10 cellular contexts compared by ENCODE assay signal in genomic region chr1:992336-992735, GRCh38. TPM values are rescaled to one million over a fixed set of nuclear protein-coding genes. Genes with fewer than 3 reads are reported as not detected.
A peak's percentile ranks its signal among the peaks of the same experiment; 100 is the strongest.
DNase-seq lines count a peak whose midpoint lies in the region; ATAC-seq, FAIRE-seq and TF ChIP-seq lines count a peak whose summit lies in the region.
"Not testable (repeated sequence)": the region's sequence is repeated elsewhere in the genome, so short reads cannot be mapped to it uniquely, and the experiment has no call there.
"Had no signal": no experiment of that assay in that cellular context is flagged by ENCODE, and none has a peak within 500 bp of the region (broad histone marks: within the 10 kb centered on the region; RNA-seq: fewer than 3 reads in every experiment).

No MANE protein-coding gene starts in this region.

- CTCF ChIA-PET in activated CD4-positive, alpha-beta T cell treated with anti-CD3 and anti-CD28 coated beads for 36 hours (lab: Charles Lee) = interaction anchor here (0.6 to 4.7 kb wide), 9 partner anchors 8 to 889 kb away, joined by 3 to 23 read pairs (median 4); partner anchors contain the start of gene AGRN

- H3K27ac Mint-ChIP-seq in activated CD4-positive, alpha-beta T cell treated with anti-CD3 and anti-CD28 coated beads for 36 hours = peak overlapping the region; percentile 49
- peak overlapping the region; percentile 40 for H3K27ac Mint-ChIP-seq in activated T-helper 1 cell treated with anti-CD3 and anti-CD28 coated beads, Interleukin-12 subunit alpha, Interleukin-12 subunit beta, Interleukin-2, Interleukin-4 antibody, amounts not matched to agents 30 ng/mL and 10 ng/mL and 1 ng/mL, durations not matched to agents 14 hours and 24 hours and 36 hours
- not testable (repeated sequence) for H3K27ac Mint-ChIP-seq in activated naive CD8-positive, alpha-beta T cell treated with anti-CD3 and anti-CD28 coated beads for 36 hours; glutamatergic neuron (ENCODE audit: unreplicated experiment); stimulated activated effector memory CD8-positive, alpha-beta T cell treated with anti-CD3 and anti-CD28 coated beads, Interleukin-12 subunit alpha, Interleukin-12 subunit beta, amount 100 ng/mL, for 72 hours

- TF ChIP-seq CTCF in glutamatergic neuron (IDR thresholded peaks at IDR 0.05; ENCODE audit: partially characterized antibody, unreplicated experiment) = not testable (repeated sequence)

- H3K4me3 Mint-ChIP-seq in activated CD4-positive, alpha-beta T cell treated with anti-CD3 and anti-CD28 coated beads for 36 hours; activated T-helper 1 cell treated with anti-CD3 and anti-CD28 coated beads, Interleukin-12 subunit alpha, Interleukin-12 subunit beta, Interleukin-2, Interleukin-4 antibody, amounts not matched to agents 30 ng/mL and 10 ng/mL and 1 ng/mL, durations not matched to agents 14 hours and 24 hours and 36 hours; stimulated activated effector memory CD8-positive, alpha-beta T cell treated with anti-CD3 and anti-CD28 coated beads, Interleukin-12 subunit alpha, Interleukin-12 subunit beta, amount 100 ng/mL, for 72 hours: not testable (repeated sequence)
- peak overlapping the region; percentile 6 for H3K4me3 Mint-ChIP-seq in activated naive CD8-positive, alpha-beta T cell treated with anti-CD3 and anti-CD28 coated beads for 36 hours
- peak overlapping the region; percentile 2 for H3K4me3 Mint-ChIP-seq in glutamatergic neuron (ENCODE audit: unreplicated experiment)

- FAIRE-seq in GM18507 (lab: Jason Lieb, UNC) = peak; percentile 35

- H3K36me3 Mint-ChIP-seq in activated CD4-positive, alpha-beta T cell treated with anti-CD3 and anti-CD28 coated beads for 36 hours (ENCODE audit: low read depth); activated T-helper 1 cell treated with anti-CD3 and anti-CD28 coated beads, Interleukin-12 subunit alpha, Interleukin-12 subunit beta, Interleukin-2, Interleukin-4 antibody, amounts not matched to agents 30 ng/mL and 10 ng/mL and 1 ng/mL, durations not matched to agents 14 hours and 24 hours and 36 hours (ENCODE audit: low read depth); activated naive CD8-positive, alpha-beta T cell treated with anti-CD3 and anti-CD28 coated beads for 36 hours; stimulated activated effector memory CD8-positive, alpha-beta T cell treated with anti-CD3 and anti-CD28 coated beads, Interleukin-12 subunit alpha, Interleukin-12 subunit beta, amount 100 ng/mL, for 72 hours: not testable (repeated sequence)
- H3K36me3 Mint-ChIP-seq in glutamatergic neuron (ENCODE audit: unreplicated experiment) = peaks cover 36% of the 10 kb centered on the region

- H3K4me1 Mint-ChIP-seq in activated CD4-positive, alpha-beta T cell treated with anti-CD3 and anti-CD28 coated beads for 36 hours = peaks cover 26% of the 10 kb centered on the region
- not testable (repeated sequence) for H3K4me1 Mint-ChIP-seq in activated T-helper 1 cell treated with anti-CD3 and anti-CD28 coated beads, Interleukin-12 subunit alpha, Interleukin-12 subunit beta, Interleukin-2, Interleukin-4 antibody, amounts not matched to agents 30 ng/mL and 10 ng/mL and 1 ng/mL, durations not matched to agents 14 hours and 24 hours and 36 hours (ENCODE audit: low read depth); glutamatergic neuron (ENCODE audit: low read depth, unreplicated experiment)
- H3K4me1 Mint-ChIP-seq in activated naive CD8-positive, alpha-beta T cell treated with anti-CD3 and anti-CD28 coated beads for 36 hours = peaks cover 13% of the 10 kb centered on the region
- peaks cover 35% of the 10 kb centered on the region for H3K4me1 Mint-ChIP-seq in stimulated activated effector memory CD8-positive, alpha-beta T cell treated with anti-CD3 and anti-CD28 coated beads, Interleukin-12 subunit alpha, Interleukin-12 subunit beta, amount 100 ng/mL, for 72 hours

- peak; percentile 82 for ATAC-seq in activated CD4-positive, alpha-beta T cell treated with anti-CD3 and anti-CD28 coated beads for 36 hours
- peak; percentile 61 for ATAC-seq in stimulated activated effector memory CD8-positive, alpha-beta T cell treated with anti-CD3 and anti-CD28 coated beads, Interleukin-12 subunit alpha, Interleukin-12 subunit beta, amount 100 ng/mL, for 72 hours

- peaks cover 23% of the 10 kb centered on the region for H3K27me3 Mint-ChIP-seq in activated CD4-positive, alpha-beta T cell treated with anti-CD3 and anti-CD28 coated beads for 36 hours
- H3K27me3 Mint-ChIP-seq in activated T-helper 1 cell treated with anti-CD3 and anti-CD28 coated beads, Interleukin-12 subunit alpha, Interleukin-12 subunit beta, Interleukin-2, Interleukin-4 antibody, amounts not matched to agents 30 ng/mL and 10 ng/mL and 1 ng/mL, durations not matched to agents 14 hours and 24 hours and 36 hours (ENCODE audit: insufficient read depth) = peaks cover 42% of the 10 kb centered on the region
- peaks cover 47% of the 10 kb centered on the region for H3K27me3 Mint-ChIP-seq in activated naive CD8-positive, alpha-beta T cell treated with anti-CD3 and anti-CD28 coated beads for 36 hours
- H3K27me3 Mint-ChIP-seq in glutamatergic neuron (ENCODE audit: unreplicated experiment) = not testable (repeated sequence)

- POLR2A ChIA-PET in activated CD4-positive, alpha-beta T cell treated with anti-CD3 and anti-CD28 coated beads for 36 hours (lab: Charles Lee) = interaction anchor here (0.6 to 0.7 kb wide), 2 partner anchors 9 to 66 kb away, joined by 3 to 6 read pairs; no protein-coding TSS in a partner anchor

- intact Hi-C loops in activated CD4-positive, alpha-beta T cell treated with anti-CD3 and anti-CD28 coated beads for 36 hours (cut with DNase I, micrococcal nuclease) = loop anchor here in 1 of 2 experiments (2.0 kb wide), 1 partner anchor 20 kb away; the partner anchor contains the start of gene ISG15
- intact Hi-C loops in activated T-helper 1 cell treated with anti-CD3 and anti-CD28 coated beads, Interleukin-12 subunit alpha, Interleukin-12 subunit beta, Interleukin-2, Interleukin-4 antibody, amounts not matched to agents 30 ng/mL and 10 ng/mL and 1 ng/mL, durations not matched to agents 14 hours and 24 hours and 36 hours (cut with micrococcal nuclease) = not testable (repeated sequence)

- not testable (repeated sequence) for H3K9me3 Mint-ChIP-seq in activated CD4-positive, alpha-beta T cell treated with anti-CD3 and anti-CD28 coated beads for 36 hours (ENCODE audit: low read depth); activated T-helper 1 cell treated with anti-CD3 and anti-CD28 coated beads, Interleukin-12 subunit alpha, Interleukin-12 subunit beta, Interleukin-2, Interleukin-4 antibody, amounts not matched to agents 30 ng/mL and 10 ng/mL and 1 ng/mL, durations not matched to agents 14 hours and 24 hours and 36 hours; activated naive CD8-positive, alpha-beta T cell treated with anti-CD3 and anti-CD28 coated beads for 36 hours; stimulated activated effector memory CD8-positive, alpha-beta T cell treated with anti-CD3 and anti-CD28 coated beads, Interleukin-12 subunit alpha, Interleukin-12 subunit beta, amount 100 ng/mL, for 72 hours
- peaks cover 32% of the 10 kb centered on the region for H3K9me3 Mint-ChIP-seq in glutamatergic neuron (ENCODE audit: unreplicated experiment)

- not testable (repeated sequence) for DNase-seq in GM18507 (ENCODE audit: extremely low spot score, insufficient read length, low read depth); activated CD4-positive, alpha-beta T cell treated with anti-CD3 and anti-CD28 coated beads for 36 hours; activated T-helper 1 cell treated with anti-CD3 and anti-CD28 coated beads, Interleukin-12 subunit alpha, Interleukin-12 subunit beta, Interleukin-2, Interleukin-4 antibody, amounts not matched to agents 30 ng/mL and 10 ng/mL and 1 ng/mL, durations not matched to agents 14 hours and 24 hours and 36 hours (ENCODE audit: low spot score); activated naive CD8-positive, alpha-beta T cell treated with anti-CD3 and anti-CD28 coated beads for 36 hours; glutamatergic neuron; stimulated activated effector memory CD8-positive, alpha-beta T cell treated with anti-CD3 and anti-CD28 coated beads, Interleukin-12 subunit alpha, Interleukin-12 subunit beta, amount 100 ng/mL, for 72 hours (ENCODE audit: low spot score in 2 of 2)

RNA-seq across cellular contexts. Expression of gene HES4, which starts 7.6 kb away (rescaled TPM):
- 1 to 10 TPM; 3.5 to 4.2 TPM for total RNA-seq in activated CD4-positive, alpha-beta T cell treated with anti-CD3 and anti-CD28 coated beads for 36 hours
- 1.8 and 2.9 TPM in 2 replicates for total RNA-seq in activated T-helper 1 cell treated with anti-CD3 and anti-CD28 coated beads, Interleukin-12 subunit alpha, Interleukin-12 subunit beta, Interleukin-2, Interleukin-4 antibody, amounts not matched to agents 30 ng/mL and 10 ng/mL and 1 ng/mL, durations not matched to agents 14 hours and 24 hours and 36 hours
- total RNA-seq in activated naive CD8-positive, alpha-beta T cell treated with anti-CD3 and anti-CD28 coated beads for 36 hours = 1 to 10 TPM in 1 of 2 experiments, under 1 TPM in 1; 0.93 to 1.1 TPM
- total RNA-seq in glutamatergic neuron (ENCODE audit: unreplicated experiment) = 218 TPM

RNA-seq across cellular contexts. Expression of gene PERM1, which starts 10.4 kb away (rescaled TPM):
- not detected for total RNA-seq in activated CD4-positive, alpha-beta T cell treated with anti-CD3 and anti-CD28 coated beads for 36 hours
- not detected in 2 replicates for total RNA-seq in activated T-helper 1 cell treated with anti-CD3 and anti-CD28 coated beads, Interleukin-12 subunit alpha, Interleukin-12 subunit beta, Interleukin-2, Interleukin-4 antibody, amounts not matched to agents 30 ng/mL and 10 ng/mL and 1 ng/mL, durations not matched to agents 14 hours and 24 hours and 36 hours
- not detected for total RNA-seq in activated naive CD8-positive, alpha-beta T cell treated with anti-CD3 and anti-CD28 coated beads for 36 hours
- 0.32 TPM for total RNA-seq in glutamatergic neuron (ENCODE audit: unreplicated experiment)
- total RNA-seq: B cell; Calu3; CD4-positive, alpha-beta T cell; Daoy had no signal

RNA-seq across cellular contexts. Expression of gene ISG15, which starts 21.0 kb away (rescaled TPM):
- 10 to 100 TPM; 30.5 to 51.7 TPM for total RNA-seq in activated CD4-positive, alpha-beta T cell treated with anti-CD3 and anti-CD28 coated beads for 36 hours
- total RNA-seq in activated T-helper 1 cell treated with anti-CD3 and anti-CD28 coated beads, Interleukin-12 subunit alpha, Interleukin-12 subunit beta, Interleukin-2, Interleukin-4 antibody, amounts not matched to agents 30 ng/mL and 10 ng/mL and 1 ng/mL, durations not matched to agents 14 hours and 24 hours and 36 hours = 52.9 and 53.7 TPM in 2 replicates
- total RNA-seq in activated naive CD8-positive, alpha-beta T cell treated with anti-CD3 and anti-CD28 coated beads for 36 hours = 10 to 100 TPM; 71.7 to 78.4 TPM
- 18.4 TPM for total RNA-seq in glutamatergic neuron (ENCODE audit: unreplicated experiment)

RNA-seq across cellular contexts. Expression of gene PLEKHN1, which starts 26.1 kb away (rescaled TPM):
- 1 to 10 TPM; 1.1 to 1.4 TPM for total RNA-seq in activated CD4-positive, alpha-beta T cell treated with anti-CD3 and anti-CD28 coated beads for 36 hours
- total RNA-seq in activated T-helper 1 cell treated with anti-CD3 and anti-CD28 coated beads, Interleukin-12 subunit alpha, Interleukin-12 subunit beta, Interleukin-2, Interleukin-4 antibody, amounts not matched to agents 30 ng/mL and 10 ng/mL and 1 ng/mL, durations not matched to agents 14 hours and 24 hours and 36 hours = 1.7 and 1.8 TPM in 2 replicates
- 1 to 10 TPM in 1 of 2 experiments, under 1 TPM in 1; 0.85 to 1.3 TPM for total RNA-seq in activated naive CD8-positive, alpha-beta T cell treated with anti-CD3 and anti-CD28 coated beads for 36 hours
- 0.29 TPM for total RNA-seq in glutamatergic neuron (ENCODE audit: unreplicated experiment)

RNA-seq across cellular contexts. Expression of gene AGRN, which starts 27.6 kb away (rescaled TPM):
- total RNA-seq in activated CD4-positive, alpha-beta T cell treated with anti-CD3 and anti-CD28 coated beads for 36 hours = 10 to 100 TPM; 22.7 to 24.4 TPM
- total RNA-seq in activated T-helper 1 cell treated with anti-CD3 and anti-CD28 coated beads, Interleukin-12 subunit alpha, Interleukin-12 subunit beta, Interleukin-2, Interleukin-4 antibody, amounts not matched to agents 30 ng/mL and 10 ng/mL and 1 ng/mL, durations not matched to agents 14 hours and 24 hours and 36 hours = 25.8 and 30.3 TPM in 2 replicates
- total RNA-seq in activated naive CD8-positive, alpha-beta T cell treated with anti-CD3 and anti-CD28 coated beads for 36 hours = 10 to 100 TPM; 30.4 to 30.5 TPM
- total RNA-seq in glutamatergic neuron (ENCODE audit: unreplicated experiment) = 914 TPM

Comparison
In these comparisons a context has a peak if more than half of its experiments do, and no peak if none do; other contexts are left out.
1. RNA of gene HES4, which starts 7.6 kb away (total RNA-seq): 218 TPM in glutamatergic neuron (single experiment); 3.5 to 4.2 TPM in activated CD4-positive, alpha-beta T cell treated with anti-CD3 and anti-CD28 coated beads for 36 hours, 1.8 to 2.9 TPM in activated T-helper 1 cell treated with anti-CD3 and anti-CD28 coated beads, Interleukin-12 subunit alpha, Interleukin-12 subunit beta, Interleukin-2, Interleukin-4 antibody, amounts not matched to agents 30 ng/mL and 10 ng/mL and 1 ng/mL, durations not matched to agents 14 hours and 24 hours and 36 hours and 0.93 to 1.1 TPM in activated naive CD8-positive, alpha-beta T cell treated with anti-CD3 and anti-CD28 coated beads for 36 hours; every median in the first group is over 10 times any median in the second.